ENCODE assay signal across 1 cellular context in the genomic region with DNA sequence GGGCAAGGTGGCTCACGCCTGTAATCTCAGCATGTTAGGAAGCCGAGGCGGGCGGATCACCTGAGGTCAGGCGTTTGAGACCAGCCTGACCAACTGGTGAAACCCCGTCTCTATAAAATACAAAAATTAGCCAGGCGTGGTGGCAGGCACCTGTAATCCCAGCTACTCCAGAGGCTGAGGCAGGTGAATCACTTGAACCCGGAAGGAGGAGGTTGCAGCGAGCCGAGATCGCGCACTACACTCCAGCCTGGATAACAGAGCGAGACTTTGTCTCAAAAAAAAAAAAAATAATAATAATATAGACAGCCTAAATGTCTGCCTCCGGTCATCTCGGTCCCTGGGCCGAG.
TF ChIP-seq lines count a peak whose summit lies in the region.

No MANE protein-coding gene starts in this region.

TF ChIP-seq in K562, 482 proteins besides CTCF, POLR2A, EP300 and RAD21:
- TF ChIP-seq ZNF395 (CRISPR knock-in tag; IDR thresholded peaks at IDR 0.05) (peak; percentile 51; the same call in 1 of the 2 replicates), ZNF766 (CRISPR knock-in tag; conservative IDR thresholded peaks at IDR 0.05) (0 out of 2 replicates have a peak, but pooled peaks have one; percentile 6)
